In the genomic region with DNA sequence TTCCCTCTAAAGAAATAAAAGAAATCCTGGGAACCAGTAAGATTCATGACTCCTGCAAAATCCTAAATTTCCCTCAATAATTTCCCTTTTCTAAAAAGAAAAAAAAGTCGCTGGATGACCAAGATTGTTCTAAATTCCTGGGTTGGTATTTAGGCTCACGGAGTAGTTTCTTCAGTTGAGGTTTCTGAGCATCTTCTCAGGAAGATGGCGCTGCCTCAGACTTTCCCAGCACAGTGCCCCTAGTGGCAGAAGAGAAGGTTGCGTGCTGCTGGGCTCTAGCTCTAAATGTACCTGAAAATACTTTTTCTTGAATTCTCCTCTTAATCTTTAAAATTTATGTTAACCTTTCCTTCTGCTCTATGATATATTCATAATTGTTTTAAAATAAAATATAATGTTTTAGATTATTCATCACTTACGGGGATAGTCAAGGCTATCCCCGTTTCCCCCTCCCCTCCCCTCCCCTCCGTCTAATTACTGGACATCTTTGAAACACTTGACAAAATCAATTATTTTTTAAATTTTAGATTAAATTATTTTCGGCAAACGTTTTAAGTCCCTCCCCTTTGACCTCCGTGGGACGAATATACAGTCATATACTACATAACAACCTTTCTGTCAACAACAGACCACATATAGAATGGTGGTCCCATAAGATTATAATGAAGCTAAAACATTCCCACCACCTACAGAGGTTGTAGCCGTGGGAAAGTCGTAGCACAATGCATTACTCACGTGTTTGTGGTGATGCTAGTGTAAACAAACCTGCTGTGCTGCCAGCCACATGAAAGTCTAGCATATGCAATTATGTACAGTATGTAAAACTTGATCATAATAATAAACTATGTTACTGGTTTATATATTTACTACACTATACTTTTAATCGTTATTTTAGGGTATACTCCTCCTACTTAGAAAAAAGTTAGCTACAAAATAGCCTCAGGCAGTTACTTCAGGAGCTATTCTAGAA, we compare ENCODE assay signal across 8 cellular contexts. TPM values are rescaled to one million over a fixed set of nuclear protein-coding genes. Genes with fewer than 3 reads are reported as not detected.
DNase-seq lines count a peak whose midpoint lies in the region; ATAC-seq and TF ChIP-seq lines count a peak whose summit lies in the region.

No MANE protein-coding gene starts in this region.

- intact Hi-C loops in psoas muscle (cut with DNase I): no loop called here

- DNase-seq in Ammon's horn (ENCODE audit: low spot score) (peak; percentile 11), NCI-H2227 treated with DMSO at 0.1 percent for 48 hours (lab: John Stamatoyannopoulos, UW) (peak; percentile 1), psoas muscle (peak; percentile 17 to 38), retina (no peak)
- DNase-seq in activated CD8-positive, alpha-beta memory T cell treated with anti-CD3 and anti-CD28 coated beads for 4 hours (ENCODE audit: low read depth in 2 of 2): peak; percentile 9 to 13

- H3K27ac ChIP-seq in psoas muscle: no peak overlapping the region

- H3K4me3 ChIP-seq in psoas muscle: no peak overlapping the region

- peak; percentile 67 for TF ChIP-seq CTCF in psoas muscle (IDR thresholded peaks at IDR 0.05)

- H3K36me3 ChIP-seq in psoas muscle (ENCODE audit: insufficient read depth in 1 of 2, low read depth in 1 of 2): no peaks in the 10 kb centered on the region

- H3K27me3 ChIP-seq in psoas muscle (ENCODE audit: insufficient read depth in 3 of 3, low read length in 2 of 3): peaks cover 0 to 2% (median 0%) of the 10 kb centered on the region in 3 donors

- WGBS in psoas muscle, 3 donors: 62 to 68% (median 63%) methylated on average over 15 of the region's 15 CpGs

- no peaks in the 10 kb centered on the region for H3K9me3 ChIP-seq in psoas muscle

- H3K4me1 ChIP-seq in psoas muscle: no peaks in the 10 kb centered on the region

- peak; percentile 48 for ATAC-seq in GM18867 (IDR thresholded peaks at IDR 0.05; ENCODE audit: unreplicated experiment)
- peak; percentile 61 for ATAC-seq in esophagus mucosa
- peak in 1 of 4 donors; percentile 59 for ATAC-seq in psoas muscle
- ATAC-seq in GM21360 (IDR thresholded peaks at IDR 0.05; ENCODE audit: unreplicated experiment): no peak

RNA-seq across cellular contexts. Expression of a gene that starts 41.0 kb away (rescaled TPM):
- total RNA-seq in esophagus mucosa (22.8 TPM), psoas muscle (10 to 100 TPM; 22.8 to 36.6 (median 28.7) TPM)
- 10 to 100 TPM; 23.8 to 29.6 (median 28.3) TPM for polyA plus RNA-seq in psoas muscle
